12 cellular contexts compared by ENCODE assay signal in genomic region chr11:940496-941135, GRCh38. TPM values are rescaled to one million over a fixed set of nuclear protein-coding genes. Genes with fewer than 3 reads are reported as not detected.
A peak's percentile ranks its signal among the peaks of the same experiment; 100 is the strongest.
DNase-seq lines count a peak whose midpoint lies in the region; ATAC-seq and TF ChIP-seq lines count a peak whose summit lies in the region.
"Had no signal": no experiment of that assay in that cellular context is flagged by ENCODE, and none has a peak within 500 bp of the region (broad histone marks: within the 10 kb centered on the region; RNA-seq: fewer than 3 reads in every experiment).

No MANE protein-coding gene starts in this region.

- H3K4me1 ChIP-seq in left lung (peaks cover 19 to 75% of the 10 kb centered on the region in 2 donors), upper lobe of right lung (peaks cover 51% of the 10 kb centered on the region)

- peaks cover 56 to 63% of the 10 kb centered on the region in 2 donors for H3K4me1 Mint-ChIP-seq in natural killer cell
- peaks cover 39 to 50% of the 10 kb centered on the region in 2 donors for H3K4me1 Mint-ChIP-seq in natural killer cell treated with Interleukin-12 subunit alpha and Interleukin-12 subunit beta and Interleukin-15 and Interleukin-18, amount 100 ng/mL, for 72 hours (ENCODE audit: low read depth in 2 of 2)
- H3K4me1 Mint-ChIP-seq in activated naive CD8-positive, alpha-beta T cell treated with anti-CD3 and anti-CD28 coated beads, Interleukin-2, amount 50 U/mL, for 24 hours, result peaks cover 50% of the 10 kb centered on the region

- no peaks in the 10 kb centered on the region for H3K9me3 ChIP-seq in left lung
- H3K9me3 ChIP-seq in upper lobe of right lung, result no peaks in the 10 kb centered on the region

- ATAC-seq in natural killer cell, result peak in 1 of 3 donors; percentile 15
- ATAC-seq in natural killer cell treated with Interleukin-12 subunit alpha and Interleukin-12 subunit beta and Interleukin-15 and Interleukin-18, amount 100 ng/mL, for 72 hours, result no peak
- ATAC-seq in activated naive CD8-positive, alpha-beta T cell treated with anti-CD3 and anti-CD28 coated beads, Interleukin-2, amount 50 U/mL, for 24 hours, result peak; percentile 14
- ATAC-seq in left lung, result peak; percentile 47
- ATAC-seq in upper lobe of right lung, result peak; percentile 53

- H3K9me3 Mint-ChIP-seq in natural killer cell, result no peaks in the 10 kb centered on the region
- H3K9me3 Mint-ChIP-seq in natural killer cell treated with Interleukin-12 subunit alpha and Interleukin-12 subunit beta and Interleukin-15 and Interleukin-18, amount 100 ng/mL, for 72 hours, result no peaks in the 10 kb centered on the region
- no peaks in the 10 kb centered on the region for H3K9me3 Mint-ChIP-seq in activated naive CD8-positive, alpha-beta T cell treated with anti-CD3 and anti-CD28 coated beads, Interleukin-2, amount 50 U/mL, for 24 hours
- H3K9me3 Mint-ChIP-seq: IgD-negative memory B cell had no signal

- H3K27ac ChIP-seq in left lung, result peak overlapping the region in 1 of 2 donors; percentile 6
- H3K27ac ChIP-seq in upper lobe of right lung, result peak overlapping the region; percentile 11

- H3K27me3 Mint-ChIP-seq in natural killer cell (ENCODE audit: low read depth in 2 of 2), result no peaks in the 10 kb centered on the region
- no peaks in the 10 kb centered on the region for H3K27me3 Mint-ChIP-seq in natural killer cell treated with Interleukin-12 subunit alpha and Interleukin-12 subunit beta and Interleukin-15 and Interleukin-18, amount 100 ng/mL, for 72 hours
- H3K27me3 Mint-ChIP-seq in activated naive CD8-positive, alpha-beta T cell treated with anti-CD3 and anti-CD28 coated beads, Interleukin-2, amount 50 U/mL, for 24 hours, result no peaks in the 10 kb centered on the region
- H3K27me3 Mint-ChIP-seq: IgD-negative memory B cell had no signal

- no peaks in the 10 kb centered on the region for H3K27me3 ChIP-seq in left lung
- H3K27me3 ChIP-seq in upper lobe of right lung, result no peaks in the 10 kb centered on the region

- H3K4me3 ChIP-seq in left lung (no peak overlapping the region), upper lobe of right lung (no peak overlapping the region)
- H3K4me3 ChIP-seq: lung had no signal

- H3K36me3 ChIP-seq in left lung (peaks cover 0 to 9% of the 10 kb centered on the region in 2 donors), upper lobe of right lung (peaks cover 7% of the 10 kb centered on the region)

- peak overlapping the region; percentile 52 for H3K4me3 Mint-ChIP-seq in natural killer cell
- no peak overlapping the region for H3K4me3 Mint-ChIP-seq in natural killer cell treated with Interleukin-12 subunit alpha and Interleukin-12 subunit beta and Interleukin-15 and Interleukin-18, amount 100 ng/mL, for 72 hours
- H3K4me3 Mint-ChIP-seq in activated naive CD8-positive, alpha-beta T cell treated with anti-CD3 and anti-CD28 coated beads, Interleukin-2, amount 50 U/mL, for 24 hours, result no peak overlapping the region
- H3K4me3 Mint-ChIP-seq: IgD-negative memory B cell had no signal

- peak overlapping the region; percentile 33 to 74 for H3K27ac Mint-ChIP-seq in natural killer cell
- H3K27ac Mint-ChIP-seq in natural killer cell treated with Interleukin-12 subunit alpha and Interleukin-12 subunit beta and Interleukin-15 and Interleukin-18, amount 100 ng/mL, for 72 hours, result peak overlapping the region in 1 of 2 donors; percentile 35
- no peak overlapping the region for H3K27ac Mint-ChIP-seq in activated naive CD8-positive, alpha-beta T cell treated with anti-CD3 and anti-CD28 coated beads, Interleukin-2, amount 50 U/mL, for 24 hours

- peaks cover 8% of the 10 kb centered on the region for H3K36me3 Mint-ChIP-seq in natural killer cell
- H3K36me3 Mint-ChIP-seq in natural killer cell treated with Interleukin-12 subunit alpha and Interleukin-12 subunit beta and Interleukin-15 and Interleukin-18, amount 100 ng/mL, for 72 hours, result peaks cover 7% of the 10 kb centered on the region
- peaks cover 10% of the 10 kb centered on the region for H3K36me3 Mint-ChIP-seq in activated naive CD8-positive, alpha-beta T cell treated with anti-CD3 and anti-CD28 coated beads, Interleukin-2, amount 50 U/mL, for 24 hours (ENCODE audit: low read depth)
- H3K36me3 Mint-ChIP-seq: IgD-negative memory B cell had no signal

- TF ChIP-seq CTCF in natural killer cell (IDR thresholded peaks at IDR 0.05), result no peak
- no peak for TF ChIP-seq CTCF in left lung (IDR thresholded peaks at IDR 0.05)
- no peak for TF ChIP-seq CTCF in upper lobe of right lung (IDR thresholded peaks at IDR 0.05)

- intact Hi-C loops in natural killer cell (cut with micrococcal nuclease) (loop anchor here (10.0 kb wide), 1 partner anchor 74 kb away; no protein-coding TSS in a partner anchor), left lung (cut with DNase I) (no loop called here), upper lobe of right lung (cut with DNase I) (no loop called here)

- DNase-seq in natural killer cell (no peak), left lung (no peak), upper lobe of right lung (no peak), NCI-H1694 treated with DMSO at 0.1 percent for 48 hours (lab: John Stamatoyannopoulos, UW) (no peak), HUDEP-2 (lab: John Stamatoyannopoulos, UW; ENCODE audit: unreplicated experiment in 76 of 76) (no peak), kidney tubule cell (ENCODE audit: low spot score) (no peak)
- DNase-seq in natural killer cell treated with Interleukin-12 subunit alpha and Interleukin-12 subunit beta and Interleukin-15 and Interleukin-18, amount 100 ng/mL, for 72 hours (ENCODE audit: low spot score), result no peak
- DNase-seq in activated naive CD8-positive, alpha-beta T cell treated with anti-CD3 and anti-CD28 coated beads, Interleukin-2, amount 50 U/mL, for 24 hours, result no peak
- DNase-seq: HCEC 1CT, NCI-H2107 had no signal

RNA-seq across cellular contexts. Expression of gene AP2A2, which starts 14.9 kb away (rescaled TPM):
- total RNA-seq in natural killer cell, result 100 to 1,000 TPM in 1 of 3 donors, 10 to 100 TPM in 2; 57.2 to 120 (median 82.9) TPM
- total RNA-seq in natural killer cell treated with Interleukin-12 subunit alpha and Interleukin-12 subunit beta and Interleukin-15 and Interleukin-18, amount 100 ng/mL, for 72 hours, result 10 to 100 TPM; 51.6 to 75.1 TPM
- total RNA-seq in left lung, result 10 to 100 TPM; 97.1 to 98.4 TPM
- total RNA-seq in upper lobe of right lung, result 92.0 TPM

RNA-seq across cellular contexts. Expression of gene CHID1, which starts 30.0 kb away (rescaled TPM):
- 10 to 100 TPM; 32.6 to 40.3 (median 33.2) TPM for total RNA-seq in natural killer cell
- total RNA-seq in natural killer cell treated with Interleukin-12 subunit alpha and Interleukin-12 subunit beta and Interleukin-15 and Interleukin-18, amount 100 ng/mL, for 72 hours, result 100 to 1,000 TPM in 1 of 2 donors, 10 to 100 TPM in 1; 64.8 to 115 TPM
- total RNA-seq in left lung, result 10 to 100 TPM; 92.7 to 94.2 TPM
- 52.9 TPM for total RNA-seq in upper lobe of right lung

Comparison
In these comparisons a context has a peak if more than half of its experiments do, and no peak if none do; other contexts are left out.
1. ATAC-seq: peak in activated naive CD8-positive, alpha-beta T cell treated with anti-CD3 and anti-CD28 coated beads, Interleukin-2, amount 50 U/mL, for 24 hours (single experiment), left lung (single experiment) and upper lobe of right lung (single experiment); none in natural killer cell treated with Interleukin-12 subunit alpha and Interleukin-12 subunit beta and Interleukin-15 and Interleukin-18, amount 100 ng/mL, for 72 hours (0 of 2).